20 cellular contexts compared by ENCODE assay signal in genomic region chr6:104617541-104618072, GRCh38.
DNase-seq lines count a peak whose midpoint lies in the region; ATAC-seq and TF ChIP-seq lines count a peak whose summit lies in the region.
"Had no signal": no experiment of that assay in that cellular context is flagged by ENCODE, and none has a peak within 500 bp of the region (broad histone marks: within the 10 kb centered on the region; RNA-seq: fewer than 3 reads in every experiment).

No MANE protein-coding gene starts in this region.

- TF ChIP-seq CTCF in mammary epithelial cell (conservative IDR thresholded peaks at IDR 0.05 in 1 of 2, IDR thresholded peaks at IDR 0.05 in 1 of 2; ENCODE audit: extremely low read depth in 1 of 2, insufficient read depth in 1 of 2, low read depth in 1 of 2, low read length in 2 of 2), result no peak
- TF ChIP-seq CTCF in MCF 10A (IDR thresholded peaks at IDR 0.05; ENCODE audit: unreplicated experiment), result no peak
- TF ChIP-seq CTCF in Panc1 (IDR thresholded peaks at IDR 0.05), result no peak
- TF ChIP-seq CTCF in dorsolateral prefrontal cortex (IDR thresholded peaks at IDR 0.05 in 54 of 56, conservative IDR thresholded peaks at IDR 0.05 in 2 of 56; ENCODE audit: low read depth in 1 of 56, partially characterized antibody in 56 of 56), result no peak

- H3K4me1 Mint-ChIP-seq in MCF 10A (ENCODE audit: insufficient read depth, unreplicated experiment), result peaks cover 7% of the 10 kb centered on the region

- no peak overlapping the region for H3K9ac ChIP-seq in mammary epithelial cell (ENCODE audit: insufficient read depth, low read length)
- H3K9ac ChIP-seq: BLaER1 had no signal

- H2AFZ ChIP-seq in mammary epithelial cell (ENCODE audit: low read depth, low read length), result peak overlapping the region; percentile 65
- H2AFZ ChIP-seq: GM23338 had no signal

- no peaks in the 10 kb centered on the region for H3K36me3 ChIP-seq in mammary epithelial cell (ENCODE audit: insufficient read depth, low read length)
- no peaks in the 10 kb centered on the region for H3K36me3 ChIP-seq in Panc1 (ENCODE audit: control insufficient read depth, insufficient read depth, low read length)
- H3K36me3 ChIP-seq: BLaER1 had no signal

- no peaks in the 10 kb centered on the region for H3K36me3 Mint-ChIP-seq in MCF 10A (ENCODE audit: insufficient read depth, unreplicated experiment)
- H3K36me3 Mint-ChIP-seq: CD14-positive monocyte; CD4-positive, alpha-beta memory T cell had no signal

- CTCF ChIA-PET in mammary epithelial cell (lab: Charles Lee; ENCODE audit: low non-redundant PET) (no interaction called here), MCF 10A (lab: Yijun Ruan, JAX) (no interaction called here), Panc1 (lab: Charles Lee) (no interaction called here)

- H3K4me1 ChIP-seq in mammary epithelial cell (ENCODE audit: insufficient read depth, low read length) (peaks cover 6% of the 10 kb centered on the region), Panc1 (ENCODE audit: control insufficient read depth, insufficient read depth, low read length) (peaks cover 8% of the 10 kb centered on the region)
- H3K4me1 ChIP-seq: A549, BLaER1 had no signal

- WGBS in mammary epithelial cell (ENCODE audit: low coverage, missing lambda C conversion rate), result 27% methylated on average over 6 of the region's 6 CpGs

- in situ Hi-C loops in mammary epithelial cell (cut with MboI; ENCODE audit: low sequenced_read_pairs in 2 of 2) (no loop called here), Panc1 (cut with HindIII; ENCODE audit: low pct_unique_long_range_greater_than_20kb, low sequenced_read_pairs) (no loop called here)

- no peaks in the 10 kb centered on the region for H3K79me2 ChIP-seq in mammary epithelial cell (ENCODE audit: insufficient read depth, low read length)

- dilution Hi-C loops in mammary epithelial cell (cut with HindIII; ENCODE audit: low sequenced_read_pairs), result no loop called here

- H3K4me3 Mint-ChIP-seq in MCF 10A (ENCODE audit: unreplicated experiment), result no peak overlapping the region
- H3K4me3 Mint-ChIP-seq: CD14-positive monocyte, GM23338, HFFc6 had no signal

- no peaks in the 10 kb centered on the region for H4K20me1 ChIP-seq in mammary epithelial cell (ENCODE audit: insufficient read depth, low read length)
- H4K20me1 ChIP-seq: BLaER1 had no signal

- H3K27ac Mint-ChIP-seq in MCF 10A (ENCODE audit: low read depth, unreplicated experiment), result no peak overlapping the region
- H3K27ac Mint-ChIP-seq: CD14-positive monocyte; CD4-positive, alpha-beta memory T cell; GM23338; HFFc6 had no signal

- no peaks in the 10 kb centered on the region for H3K27me3 Mint-ChIP-seq in MCF 10A (ENCODE audit: insufficient read depth, unreplicated experiment)

- H3K9me3 ChIP-seq in mammary epithelial cell (replicated peaks; ENCODE audit: insufficient read depth, low read length) (no peaks in the 10 kb centered on the region), Panc1 (ENCODE audit: control insufficient read depth, insufficient read depth, low read depth, low read length) (no peaks in the 10 kb centered on the region)
- H3K9me3 ChIP-seq: A549, BLaER1 had no signal

- no peak for DNase-seq in mammary epithelial cell
- no peak for DNase-seq in MCF 10A (ENCODE audit: unreplicated experiment)
- DNase-seq in Panc1 (ENCODE audit: low read depth, low spot score), result no peak
- DNase-seq in dorsolateral prefrontal cortex, result no peak
- peak; percentile 55 for DNase-seq in superior temporal gyrus (ENCODE audit: extremely low spot score)
- no peak for DNase-seq in NCI-H2081 treated with DMSO at 0.1 percent for 48 hours (lab: John Stamatoyannopoulos, UW)
- DNase-seq in UCSD-AML1 (lab: John Stamatoyannopoulos, UW; ENCODE audit: unreplicated experiment), result no peak
- no peak for DNase-seq in GOT3 (lab: John Stamatoyannopoulos, UW)
- DNase-seq: CD4-positive, alpha-beta memory T cell; DMS153; DMS79; GF-D8; H7; HFFc6 had no signal

- no peak overlapping the region for H3K27ac ChIP-seq in mammary epithelial cell (ENCODE audit: insufficient read depth, low read depth, low read length)
- H3K27ac ChIP-seq in Panc1 (ENCODE audit: low read length), result peak overlapping the region; percentile 21; the same call in 1 of the 2 replicates
- peak overlapping the region in 30 of 59 donors; percentile 3 to 76 (median 32) for H3K27ac ChIP-seq in dorsolateral prefrontal cortex
- H3K27ac ChIP-seq: 22Rv1, A549, BLaER1 had no signal

- intact Hi-C loops in mammary epithelial cell (cut with micrococcal nuclease), result no loop called here
- intact Hi-C loops in MCF 10A (cut with micrococcal nuclease), result no loop called here
- intact Hi-C loops in Panc1 (cut with micrococcal nuclease; ENCODE audit: unreplicated experiment), result no loop called here
- intact Hi-C loops in dorsolateral prefrontal cortex (cut with DNase I), result no loop called here

- no TSS peak for BruUV-seq in mammary epithelial cell (replicated peaks; lab: Mats Ljungman, UMichigan)
- BruUV-seq in MCF 10A (replicated peaks; lab: Mats Ljungman, UMichigan), result no TSS peak
- BruUV-seq in Panc1 (replicated peaks; lab: Mats Ljungman, UMichigan), result no TSS peak

- H3K27me3 ChIP-seq in mammary epithelial cell (ENCODE audit: insufficient read depth, low read length), result no peaks in the 10 kb centered on the region
- H3K27me3 ChIP-seq in Panc1 (ENCODE audit: control insufficient read depth, insufficient read depth, low read length), result no peaks in the 10 kb centered on the region
- H3K27me3 ChIP-seq in dorsolateral prefrontal cortex, result no peaks in the 10 kb centered on the region
- H3K27me3 ChIP-seq: BLaER1 had no signal

- ATAC-seq in Panc1, result no peak
- ATAC-seq: A549, GM23338, HCT116 had no signal

- no peaks in the 10 kb centered on the region for H3K9me3 Mint-ChIP-seq in MCF 10A (ENCODE audit: unreplicated experiment)
- H3K9me3 Mint-ChIP-seq: CD14-positive monocyte; CD4-positive, alpha-beta memory T cell; GM23338; HFFc6 had no signal

- POLR2A ChIA-PET in MCF 10A (lab: Yijun Ruan, JAX), result interaction anchor here (1.7 kb wide), 1 partner anchor 14 kb away, joined by 4 read pairs; no protein-coding TSS in a partner anchor
- POLR2A ChIA-PET in Panc1 (lab: Charles Lee), result no interaction called here

- H3K4me2 ChIP-seq in mammary epithelial cell (ENCODE audit: insufficient read depth, low read depth, low read length), result no peak overlapping the region
- H3K4me2 ChIP-seq: A549, BLaER1, GM23338 had no signal

- no peak overlapping the region for H3K4me3 ChIP-seq in mammary epithelial cell (replicated peaks in 1 of 3; ENCODE audit: insufficient read depth in 1 of 3, low read depth in 2 of 3, low read length in 3 of 3)
- no peak overlapping the region for H3K4me3 ChIP-seq in Panc1 (ENCODE audit: low read depth in 2 of 2, low read length in 2 of 2)
- H3K4me3 ChIP-seq in dorsolateral prefrontal cortex, result no peak overlapping the region
- H3K4me3 ChIP-seq: A549, BLaER1, GM23338 had no signal
